In genomic region chr10:99565166-99565565, GRCh38 we compare ENCODE assay signal across 18 cellular contexts. TPM values are rescaled to one million over a fixed set of nuclear protein-coding genes. Genes with fewer than 3 reads are reported as not detected.
A peak's percentile ranks its signal among the peaks of the same experiment; 100 is the strongest.
DNase-seq lines count a peak whose midpoint lies in the region; ATAC-seq lines count a peak whose summit lies in the region.
"Had no signal": no experiment of that assay in that cellular context is flagged by ENCODE, and none has a peak within 500 bp of the region (broad histone marks: within the 10 kb centered on the region; RNA-seq: fewer than 3 reads in every experiment).

No MANE protein-coding gene starts in this region.

- intact Hi-C loops in head of caudate nucleus (cut with DNase I) (no loop called here), left colon (cut with DNase I, micrococcal nuclease) (no loop called here)

- peak; percentile 5 for DNase-seq in NCI-H748 (lab: John Stamatoyannopoulos, UW; ENCODE audit: unreplicated experiment)
- DNase-seq in NCI-H748 treated with DMSO at 0.1 percent for 48 hours (lab: John Stamatoyannopoulos, UW): no peak
- DNase-seq in Ammon's horn (ENCODE audit: low spot score): peak; percentile 43
- DNase-seq in head of caudate nucleus: peak in 29 of 42 donors; percentile 8 to 76 (median 34)
- peak; percentile 42 for DNase-seq in putamen (ENCODE audit: low spot score)
- DNase-seq in left colon: no peak
- DNase-seq in NAMALWA (ENCODE audit: low spot score): no peak
- no peak for DNase-seq in SIG-M5 (lab: John Stamatoyannopoulos, UW)
- DNase-seq: BE2C; CD4-positive, alpha-beta T cell; CD8-positive, alpha-beta memory T cell; DMS 273 treated with DMSO at 0.1 percent for 48 hours; DMS79; EL; GDM1; GOT3; HFFc6 had no signal

- no peak for ATAC-seq in left colon
- ATAC-seq: GM12878 had no signal

RNA-seq across cellular contexts. Expression of gene NKX2-3, which starts 32.4 kb away (rescaled TPM):
- total RNA-seq in left colon: 10 to 100 TPM in 1 of 2 donors, 1 to 10 TPM in 1; 3.4 to 11.7 TPM
- total RNA-seq: CD4-positive, alpha-beta T cell; CD8-positive, alpha-beta memory T cell; GM12878; HFFc6 had no signal

RNA-seq across cellular contexts. Expression of gene SLC25A28, which starts 55.1 kb away (rescaled TPM):
- 10 to 100 TPM; 28.8 to 35.7 TPM for total RNA-seq in left colon

Comparison
In these comparisons a context has a peak if more than half of its experiments do, and no peak if none do; other contexts are left out.
1. DNase-seq: peak in NCI-H748 (single experiment), Ammon's horn (single experiment), head of caudate nucleus (29 of 42) and putamen (single experiment); none in NCI-H748 treated with DMSO at 0.1 percent for 48 hours (single experiment), left colon (0 of 2), NAMALWA (single experiment) and SIG-M5 (single experiment).